In genomic region chr4:90419124-90419711, GRCh38 we compare ENCODE assay signal across 9 cellular contexts.
DNase-seq lines count a peak whose midpoint lies in the region; ATAC-seq and TF ChIP-seq lines count a peak whose summit lies in the region.
"Had no signal": no experiment of that assay in that cellular context is flagged by ENCODE, and none has a peak within 500 bp of the region (broad histone marks: within the 10 kb centered on the region; RNA-seq: fewer than 3 reads in every experiment).

No MANE protein-coding gene starts in this region.

- DNase-seq in DMS53 treated with DMSO at 0.1 percent for 48 hours (lab: John Stamatoyannopoulos, UW; ENCODE audit: unreplicated experiment) (peak; percentile 39), NCI-H460 (ENCODE audit: extremely low read depth, low read depth) (peak; percentile 48), dorsolateral prefrontal cortex (no peak), neural crest cell (ENCODE audit: low read depth, low spot score) (no peak), ureter (ENCODE audit: low spot score) (no peak)
- DNase-seq in stimulated activated CD8-positive, alpha-beta memory T cell treated with anti-CD3 and anti-CD28 coated beads, Interleukin-4, amount 100 ng/mL, for 48 hours: no peak
- DNase-seq: activated B cell treated with CpG ODN at 0.5 μM for 24 hours had no signal

- H3K27me3 Mint-ChIP-seq in neural crest cell (ENCODE audit: low read depth): no peaks in the 10 kb centered on the region
- H3K27me3 Mint-ChIP-seq: activated B cell treated with CpG ODN at 0.5 μM for 24 hours had no signal

- ATAC-seq in GM19324 (IDR thresholded peaks at IDR 0.05; ENCODE audit: low FRiP score, unreplicated experiment): peak; percentile 77
- peak; percentile 86 for ATAC-seq in HG03280 (IDR thresholded peaks at IDR 0.05; ENCODE audit: unreplicated experiment)

- TF ChIP-seq CTCF in dorsolateral prefrontal cortex (IDR thresholded peaks at IDR 0.05 in 54 of 56, conservative IDR thresholded peaks at IDR 0.05 in 2 of 56; ENCODE audit: low read depth in 1 of 56, partially characterized antibody in 56 of 56) (peak; percentile 25 to 83 (median 64)), neural crest cell (conservative IDR thresholded peaks at IDR 0.05) (peak; percentile 89)

- H3K36me3 Mint-ChIP-seq in neural crest cell (ENCODE audit: low read depth): no peaks in the 10 kb centered on the region

- H3K27ac Mint-ChIP-seq in neural crest cell (ENCODE audit: unreplicated experiment): no peak overlapping the region
- H3K27ac Mint-ChIP-seq: activated B cell treated with CpG ODN at 0.5 μM for 24 hours had no signal

- intact Hi-C loops in dorsolateral prefrontal cortex (cut with DNase I): no loop called here

- H3K9me3 Mint-ChIP-seq in neural crest cell: no peaks in the 10 kb centered on the region
- H3K9me3 Mint-ChIP-seq: activated B cell treated with CpG ODN at 0.5 μM for 24 hours had no signal

- H3K4me3 ChIP-seq in dorsolateral prefrontal cortex: no peak overlapping the region

- H3K4me3 Mint-ChIP-seq in neural crest cell: no peak overlapping the region
- H3K4me3 Mint-ChIP-seq: activated B cell treated with CpG ODN at 0.5 μM for 24 hours had no signal

- H3K27ac ChIP-seq in dorsolateral prefrontal cortex: no peak overlapping the region

- no peaks in the 10 kb centered on the region for H3K27me3 ChIP-seq in dorsolateral prefrontal cortex

- no peaks in the 10 kb centered on the region for H3K4me1 Mint-ChIP-seq in neural crest cell
- H3K4me1 Mint-ChIP-seq: activated B cell treated with CpG ODN at 0.5 μM for 24 hours had no signal

Comparison
In these comparisons a context has a peak if more than half of its experiments do, and no peak if none do; other contexts are left out.
1. DNase-seq: peak in DMS53 treated with DMSO at 0.1 percent for 48 hours (single experiment) and NCI-H460 (single experiment); none in dorsolateral prefrontal cortex (0 of 10), neural crest cell (single experiment), stimulated activated CD8-positive, alpha-beta memory T cell treated with anti-CD3 and anti-CD28 coated beads, Interleukin-4, amount 100 ng/mL, for 48 hours (single experiment) and ureter (single experiment).